Comparison of ENCODE assay signal across 8 cellular contexts in genomic region chr11:65860278-65861164, GRCh38. TPM values are rescaled to one million over a fixed set of nuclear protein-coding genes. Genes with fewer than 3 reads are reported as not detected.
DNase-seq lines count a peak whose midpoint lies in the region; TF ChIP-seq lines count a peak whose summit lies in the region.

MUS81 (plus strand) TSS chr11:65860433; CDS start chr11:65860754, 321 bp downstream.

- DNase-seq in AG09319 (ENCODE audit: extremely low read depth, low read depth) (peak; percentile 96), epithelial cell of proximal tubule (ENCODE audit: low read depth) (peak; percentile 87)
- peak; percentile 99 for DNase-seq in activated T-cell treated with anti-CD3 and anti-CD28 coated beads, Interleukin-2, amount 50 U/mL, for 1 hour
- DNase-seq in stimulated activated CD8-positive, alpha-beta memory T cell treated with anti-CD3 and anti-CD28 coated beads, Interleukin-4, amount 100 ng/mL, for 4 hours (ENCODE audit: low read depth in 2 of 2, low spot score in 1 of 2), result peak; percentile 92 to 94

- peaks cover 10% of the 10 kb centered on the region for H4K20me1 ChIP-seq in KMS-11 (ENCODE audit: insufficient read depth)

- peaks cover 4% of the 10 kb centered on the region; the same call in 1 of the 2 replicates for H3K36me3 ChIP-seq in KMS-11 (ENCODE audit: insufficient read depth)
- peaks cover 36 to 50% of the 10 kb centered on the region in 2 donors for H3K36me3 ChIP-seq in mucosa of rectum (ENCODE audit: control insufficient read depth in 2 of 2, insufficient read depth in 2 of 2, low read length in 2 of 2)

- H3K4me3 ChIP-seq in KMS-11 (IDR thresholded peaks at IDR 0.05; ENCODE audit: insufficient read depth, low read depth, low read length) (no peak within 1 kb of the TSS), epithelial cell of proximal tubule (ENCODE audit: low read depth, low read length) (peak within 1 kb of the TSS; percentile 98), mucosa of rectum (ENCODE audit: low read length in 2 of 2) (peak within 1 kb of the TSS; percentile 78 to 93)

- H3K27me3 ChIP-seq in KMS-11 (ENCODE audit: insufficient read depth, low read depth) (no peaks in the 10 kb centered on the region), mucosa of rectum (ENCODE audit: control insufficient read depth in 2 of 2, insufficient read depth in 2 of 2, low read length in 2 of 2) (no peaks in the 10 kb centered on the region)

- peak; percentile 88 for TF ChIP-seq CTCF in AG09319 (IDR thresholded peaks at IDR 0.05; ENCODE audit: low read depth, low read length)
- TF ChIP-seq CTCF in KMS-11 (conservative IDR thresholded peaks at IDR 0.05; ENCODE audit: low read depth, low read length), result peak; percentile 88
- peak; percentile 88 for TF ChIP-seq CTCF in epithelial cell of proximal tubule (conservative IDR thresholded peaks at IDR 0.05; ENCODE audit: low read depth, low read length)

- H3K79me2 ChIP-seq in KMS-11 (ENCODE audit: insufficient read depth, low read depth), result peaks cover 45% of the 10 kb centered on the region

- peaks cover 32% of the 10 kb centered on the region for H3K4me1 ChIP-seq in KMS-11 (ENCODE audit: low read depth, poor library complexity, severe bottlenecking)
- peaks cover 40 to 44% of the 10 kb centered on the region in 2 donors for H3K4me1 ChIP-seq in mucosa of rectum (ENCODE audit: control insufficient read depth in 2 of 2, insufficient read depth in 2 of 2, low read length in 2 of 2)

- H3K9me3 ChIP-seq in mucosa of rectum (ENCODE audit: control insufficient read depth in 2 of 2, low read length in 2 of 2), result no peaks in the 10 kb centered on the region

- peak within 1 kb of the TSS; percentile 81 for H3K9ac ChIP-seq in KMS-11
- peak within 1 kb of the TSS; percentile 85 to 96 for H3K9ac ChIP-seq in mucosa of rectum (ENCODE audit: low read depth in 1 of 2, low read length in 2 of 2)

- peak within 1 kb of the TSS; percentile 87 for H3K4me2 ChIP-seq in KMS-11

- peak within 1 kb of the TSS; percentile 55 for H2AFZ ChIP-seq in KMS-11 (ENCODE audit: low read depth)

- TF ChIP-seq POLR2A in GM19193 (IDR thresholded peaks at IDR 0.05; ENCODE audit: extremely low read depth, insufficient read depth, insufficient read length), result peak; percentile 80

- H3K27ac ChIP-seq in KMS-11 (peak within 1 kb of the TSS; percentile 82), mucosa of rectum (ENCODE audit: low read depth in 2 of 2, low read length in 2 of 2) (peak within 1 kb of the TSS; percentile 99)

TF ChIP-seq in PFSK-1, 5 proteins besides CTCF, POLR2A, EP300 and RAD21:
- TF ChIP-seq REST (IDR thresholded peaks at IDR 0.05; ENCODE audit: insufficient read depth in 1 of 2, low read depth in 2 of 2, low read length in 2 of 2) (no peak), TAF1 (IDR thresholded peaks at IDR 0.05; ENCODE audit: borderline replicate concordance, insufficient read depth, low read length) (peak; percentile 67), POLR2AphosphoS5 (IDR thresholded peaks at IDR 0.05; ENCODE audit: low read depth, low read length) (peak; percentile 65; the same call in 1 of the 2 replicates), SIN3A (IDR thresholded peaks at IDR 0.05; ENCODE audit: borderline replicate concordance, insufficient read depth, low read length) (peak; percentile 7; the same call in 1 of the 2 replicates)

RNA-seq across cellular contexts. Expression of gene MUS81, which starts in this region (rescaled TPM):
- polyA plus RNA-seq in PFSK-1 (2012; ENCODE audit: insufficient read length, low read depth), result 159 TPM
- total RNA-seq in epithelial cell of proximal tubule, result 57.2 and 71.8 TPM in 2 replicates
